24 cellular contexts compared by ENCODE assay signal in the genomic region with DNA sequence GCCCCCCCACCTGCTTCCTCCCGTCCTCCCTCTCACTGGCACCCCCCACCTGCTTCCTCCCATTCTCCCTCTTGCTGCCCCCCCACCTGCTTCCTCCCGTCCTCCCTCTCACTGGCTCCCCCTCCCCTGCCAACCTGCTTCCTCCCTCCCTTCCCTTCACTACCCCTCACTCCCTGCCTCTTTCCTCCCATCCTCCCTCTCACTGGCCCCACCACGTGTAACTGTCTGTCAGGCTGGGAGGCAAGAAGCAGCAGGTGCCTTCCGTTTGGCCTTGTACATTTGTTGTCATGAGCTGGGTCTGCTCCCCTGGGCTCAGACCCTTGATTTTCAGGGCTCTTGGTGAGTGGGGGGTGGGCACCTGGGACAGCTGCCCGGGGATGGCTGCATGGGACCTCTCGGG. TPM values are rescaled to one million over a fixed set of nuclear protein-coding genes. Genes with fewer than 3 reads are reported as not detected.
DNase-seq lines count a peak whose midpoint lies in the region; ATAC-seq and TF ChIP-seq lines count a peak whose summit lies in the region.
"Had no signal": no experiment of that assay in that cellular context is flagged by ENCODE, and none has a peak within 500 bp of the region (broad histone marks: within the 10 kb centered on the region; RNA-seq: fewer than 3 reads in every experiment).

No MANE protein-coding gene starts in this region.

- no peak overlapping the region for H3K4me3 Mint-ChIP-seq in activated CD8-positive, alpha-beta T cell treated with anti-CD3 and anti-CD28 coated beads, Interleukin-2, amount 10 ng/mL, durations not matched to agents 7 days and 5 days
- H3K4me3 Mint-ChIP-seq in activated CD8-positive, alpha-beta T cell treated with anti-CD3 and anti-CD28 coated beads for 36 hours: no peak overlapping the region
- peak overlapping the region in 1 of 3 donors; percentile 38 for H3K4me3 Mint-ChIP-seq in T-cell
- peak overlapping the region in 6 of 10 donors; percentile 1 to 72 (median 26) for H3K4me3 Mint-ChIP-seq in naive thymus-derived CD8-positive, alpha-beta T cell
- H3K4me3 Mint-ChIP-seq: type B pancreatic cell had no signal

- no peak for DNase-seq in activated CD8-positive, alpha-beta T cell treated with anti-CD3 and anti-CD28 coated beads, Interleukin-2, amount 10 ng/mL, durations not matched to agents 7 days and 5 days
- no peak for DNase-seq in activated CD8-positive, alpha-beta T cell treated with anti-CD3 and anti-CD28 coated beads for 36 hours
- DNase-seq in H7 (peak; percentile 40), T-cell (no peak)
- DNase-seq in naive thymus-derived CD8-positive, alpha-beta T cell: no peak
- DNase-seq in activated CD8-positive, alpha-beta memory T cell treated with anti-CD3 and anti-CD28 coated beads for 24 hours: no peak
- DNase-seq: activated gamma-delta T cell treated with Interleukin-2 at 50 U/mL for 16 hours; amniotic stem cell; DMS53; GDM1; left ventricle myocardium inferior; midbrain; NCI-H1694; NCI-H2171 treated with DMSO at 0.1 percent for 48 hours; NCI-H524 treated with DMSO at 0.1 percent for 48 hours; nephron progenitor cell; stimulated activated CD4-positive, alpha-beta T cell treated with anti-CD3 and anti-CD28 coated beads, Interleukin-1b, Interleukin-23, amount 100 ng/mL, for 48 hours had no signal

- POLR2A ChIA-PET in activated CD8-positive, alpha-beta T cell treated with anti-CD3 and anti-CD28 coated beads, Interleukin-2, amount 10 ng/mL, durations not matched to agents 7 days and 5 days (lab: Charles Lee): no interaction called here
- POLR2A ChIA-PET in activated CD8-positive, alpha-beta T cell treated with anti-CD3 and anti-CD28 coated beads for 36 hours (lab: Charles Lee): no interaction called here
- POLR2A ChIA-PET in T-cell (lab: Charles Lee): no interaction called here
- POLR2A ChIA-PET in naive thymus-derived CD8-positive, alpha-beta T cell (lab: Charles Lee): interaction anchor here (0.6 kb wide), 1 partner anchor 76 kb away, joined by 3 read pairs; no protein-coding TSS in a partner anchor

- H3K9me3 Mint-ChIP-seq in activated CD8-positive, alpha-beta T cell treated with anti-CD3 and anti-CD28 coated beads, Interleukin-2, amount 10 ng/mL, durations not matched to agents 7 days and 5 days (ENCODE audit: insufficient read depth): no peaks in the 10 kb centered on the region
- peaks cover 1% of the 10 kb centered on the region for H3K9me3 Mint-ChIP-seq in activated CD8-positive, alpha-beta T cell treated with anti-CD3 and anti-CD28 coated beads for 36 hours
- peaks cover 0 to 4% (median 0%) of the 10 kb centered on the region in 3 donors for H3K9me3 Mint-ChIP-seq in T-cell
- peaks cover 0 to 2% (median 0%) of the 10 kb centered on the region in 9 donors for H3K9me3 Mint-ChIP-seq in naive thymus-derived CD8-positive, alpha-beta T cell

- no peaks in the 10 kb centered on the region for H3K27me3 ChIP-seq in H7 (ENCODE audit: control insufficient read depth, insufficient read depth, low read length)
- H3K27me3 ChIP-seq: pancreas, right atrium auricular region had no signal

- peaks cover 39% of the 10 kb centered on the region for H3K36me3 Mint-ChIP-seq in activated CD8-positive, alpha-beta T cell treated with anti-CD3 and anti-CD28 coated beads, Interleukin-2, amount 10 ng/mL, durations not matched to agents 7 days and 5 days (ENCODE audit: low read depth)
- H3K36me3 Mint-ChIP-seq in activated CD8-positive, alpha-beta T cell treated with anti-CD3 and anti-CD28 coated beads for 36 hours (ENCODE audit: low read depth): peaks cover 38% of the 10 kb centered on the region
- peaks cover 28% of the 10 kb centered on the region for H3K36me3 Mint-ChIP-seq in T-cell
- H3K36me3 Mint-ChIP-seq in naive thymus-derived CD8-positive, alpha-beta T cell: peaks cover 0 to 31% (median 15%) of the 10 kb centered on the region in 3 donors

- H3K36me3 ChIP-seq in H7 (replicated peaks; ENCODE audit: control insufficient read depth, insufficient read depth, low read length): no peaks in the 10 kb centered on the region; the same call in 1 of the 2 replicates
- H3K36me3 ChIP-seq: left ventricle myocardium inferior, pancreas, right atrium auricular region had no signal

- no peaks in the 10 kb centered on the region for H3K27me3 Mint-ChIP-seq in activated CD8-positive, alpha-beta T cell treated with anti-CD3 and anti-CD28 coated beads, Interleukin-2, amount 10 ng/mL, durations not matched to agents 7 days and 5 days (ENCODE audit: low read depth)
- H3K27me3 Mint-ChIP-seq in activated CD8-positive, alpha-beta T cell treated with anti-CD3 and anti-CD28 coated beads for 36 hours: no peaks in the 10 kb centered on the region
- H3K27me3 Mint-ChIP-seq in T-cell: no peaks in the 10 kb centered on the region
- no peaks in the 10 kb centered on the region for H3K27me3 Mint-ChIP-seq in naive thymus-derived CD8-positive, alpha-beta T cell
- H3K27me3 Mint-ChIP-seq: type B pancreatic cell had no signal

- no peak for ATAC-seq in activated CD8-positive, alpha-beta T cell treated with anti-CD3 and anti-CD28 coated beads, Interleukin-2, amount 10 ng/mL, durations not matched to agents 7 days and 5 days
- no peak for ATAC-seq in activated CD8-positive, alpha-beta T cell treated with anti-CD3 and anti-CD28 coated beads for 36 hours
- ATAC-seq in T-cell (replicated peaks in 1 of 4): peak in 2 of 4 experiments; percentile 30 to 48
- ATAC-seq in naive thymus-derived CD8-positive, alpha-beta T cell: peak in 1 of 2 donors; percentile 16
- no peak for ATAC-seq in GM19023 (IDR thresholded peaks at IDR 0.05; ENCODE audit: unreplicated experiment)
- no peak for ATAC-seq in HG02588 (IDR thresholded peaks at IDR 0.05; ENCODE audit: unreplicated experiment)
- ATAC-seq: HCT116, pancreas had no signal

- no peak for TF ChIP-seq CTCF in activated CD8-positive, alpha-beta T cell treated with anti-CD3 and anti-CD28 coated beads for 36 hours (IDR thresholded peaks at IDR 0.05)

- H3K4me3 ChIP-seq in H7 (ENCODE audit: insufficient read depth, low read depth, low read length): no peak overlapping the region
- H3K4me3 ChIP-seq: left ventricle myocardium inferior, pancreas, right atrium auricular region, smooth muscle cell had no signal

- H3K27ac Mint-ChIP-seq in activated CD8-positive, alpha-beta T cell treated with anti-CD3 and anti-CD28 coated beads, Interleukin-2, amount 10 ng/mL, durations not matched to agents 7 days and 5 days: peak overlapping the region; percentile 52
- H3K27ac Mint-ChIP-seq in activated CD8-positive, alpha-beta T cell treated with anti-CD3 and anti-CD28 coated beads for 36 hours: no peak overlapping the region
- peak overlapping the region; percentile 57 for H3K27ac Mint-ChIP-seq in T-cell
- peak overlapping the region in 9 of 10 donors; percentile 67 to 89 (median 85) for H3K27ac Mint-ChIP-seq in naive thymus-derived CD8-positive, alpha-beta T cell
- H3K27ac Mint-ChIP-seq: nephron progenitor cell had no signal

- H3K4me1 Mint-ChIP-seq in activated CD8-positive, alpha-beta T cell treated with anti-CD3 and anti-CD28 coated beads, Interleukin-2, amount 10 ng/mL, durations not matched to agents 7 days and 5 days (ENCODE audit: low read depth): peaks cover 9% of the 10 kb centered on the region
- H3K4me1 Mint-ChIP-seq in activated CD8-positive, alpha-beta T cell treated with anti-CD3 and anti-CD28 coated beads for 36 hours (ENCODE audit: low read depth): peaks cover 18% of the 10 kb centered on the region
- peaks cover 36 to 45% (median 41%) of the 10 kb centered on the region in 3 donors for H3K4me1 Mint-ChIP-seq in T-cell
- H3K4me1 Mint-ChIP-seq in naive thymus-derived CD8-positive, alpha-beta T cell: peaks cover 12 to 54% (median 41%) of the 10 kb centered on the region in 4 donors

- CTCF ChIA-PET in activated CD8-positive, alpha-beta T cell treated with anti-CD3 and anti-CD28 coated beads, Interleukin-2, amount 10 ng/mL, durations not matched to agents 7 days and 5 days (lab: Charles Lee): no interaction called here
- CTCF ChIA-PET in activated CD8-positive, alpha-beta T cell treated with anti-CD3 and anti-CD28 coated beads for 36 hours (lab: Charles Lee): no interaction called here
- CTCF ChIA-PET in T-cell (lab: Charles Lee): no interaction called here

- intact Hi-C loops in activated CD8-positive, alpha-beta T cell treated with anti-CD3 and anti-CD28 coated beads for 36 hours (cut with micrococcal nuclease): no loop called here

RNA-seq across cellular contexts. Expression of a gene that starts 19.1 kb away (rescaled TPM):
- total RNA-seq in activated CD8-positive, alpha-beta T cell treated with anti-CD3 and anti-CD28 coated beads, Interleukin-2, amount 10 ng/mL, durations not matched to agents 7 days and 5 days: not detected
- under 1 TPM; 0.22 to 0.29 TPM for total RNA-seq in activated CD8-positive, alpha-beta T cell treated with anti-CD3 and anti-CD28 coated beads for 36 hours
- total RNA-seq in H7 (2014; rRNA removed; shearing (Covaris generic)): not detected in 2 replicates
- total RNA-seq in T-cell: 1 to 10 TPM in 4 of 5 donors, under 1 TPM in 1; 0.26 to 1.4 (median 1.3) TPM
- total RNA-seq in naive thymus-derived CD8-positive, alpha-beta T cell: not detected
- polyA plus RNA-seq in naive thymus-derived CD8-positive, alpha-beta T cell: not detected
- total RNA-seq: left ventricle myocardium inferior, pancreas, right atrium auricular region, smooth muscle cell had no signal
- polyA plus RNA-seq: smooth muscle cell had no signal

RNA-seq across cellular contexts. Expression of a gene that starts 29.9 kb away (rescaled TPM):
- total RNA-seq in activated CD8-positive, alpha-beta T cell treated with anti-CD3 and anti-CD28 coated beads, Interleukin-2, amount 10 ng/mL, durations not matched to agents 7 days and 5 days: 1 to 10 TPM; 2.4 to 2.5 TPM
- total RNA-seq in activated CD8-positive, alpha-beta T cell treated with anti-CD3 and anti-CD28 coated beads for 36 hours: 10 to 100 TPM; 19.4 to 20.3 TPM
- total RNA-seq in H7 (2014; rRNA removed; shearing (Covaris generic)): 1.0 and 2.8 TPM in 2 replicates
- 1 to 10 TPM; 1.3 to 6.8 (median 5.2) TPM for total RNA-seq in T-cell
- under 1 TPM; 0.23 to 0.47 TPM for total RNA-seq in naive thymus-derived CD8-positive, alpha-beta T cell
- polyA plus RNA-seq in naive thymus-derived CD8-positive, alpha-beta T cell: 1 to 10 TPM in 1 of 3 donors, under 1 TPM in 2; 0.15 to 6.0 (median 0.60) TPM
- total RNA-seq: smooth muscle cell had no signal
- polyA plus RNA-seq: smooth muscle cell had no signal

Comparison
In these comparisons a context has a peak if more than half of its experiments do, and no peak if none do; other contexts are left out.
1. H3K4me3 Mint-ChIP-seq: peak in naive thymus-derived CD8-positive, alpha-beta T cell (6 of 10); none in activated CD8-positive, alpha-beta T cell treated with anti-CD3 and anti-CD28 coated beads, Interleukin-2, amount 10 ng/mL, durations not matched to agents 7 days and 5 days (single experiment) and activated CD8-positive, alpha-beta T cell treated with anti-CD3 and anti-CD28 coated beads for 36 hours (single experiment).